8 cellular contexts compared by ENCODE assay signal in genomic region chr20:18567739-18568091, GRCh38. TPM values are rescaled to one million over a fixed set of nuclear protein-coding genes. Genes with fewer than 3 reads are reported as not detected.
DNase-seq lines count a peak whose midpoint lies in the region; ATAC-seq, FAIRE-seq and TF ChIP-seq lines count a peak whose summit lies in the region.

No MANE protein-coding gene starts in this region.

- BruUV-seq in HepG2 (replicated peaks; lab: Mats Ljungman, UMichigan): TSS peak; percentile 90

- ATAC-seq in GM18498 (IDR thresholded peaks at IDR 0.05; ENCODE audit: unreplicated experiment) (peak; percentile 25), HG03097 (IDR thresholded peaks at IDR 0.05; ENCODE audit: low FRiP score, unreplicated experiment) (peak; percentile 9), HepG2 (peak; percentile 70)

- 0% methylated on average over 6 of the region's 6 CpGs for WGBS in HepG2 (ENCODE audit: low lambda C conversion rate)
- 4 to 5% methylated on average over 5 to 6 of the region's 6 CpGs for WGBS in transverse colon (ENCODE audit: low coverage in 1 of 2), 2 donors

- in situ Hi-C loops in HepG2 (cut with HindIII; ENCODE audit: extremely low pct_ligation_motif_present, low pct_unique_long_range_greater_than_20kb): no loop called here
- in situ Hi-C loops in transverse colon (cut with MboI; ENCODE audit: low pct_ligation_motif_present in 1 of 4, low pct_unique_long_range_greater_than_20kb in 1 of 4, low sequenced_read_pairs in 3 of 4): no loop called here

- POLR2A ChIA-PET in HepG2 (lab: Yijun Ruan, JAX): interaction anchor here (2.0 to 2.4 kb wide), 2 partner anchors 17 to 60 kb away, joined by 25 to 30 read pairs; partner anchors contain the start of gene SEC23B

- peaks cover 14% of the 10 kb centered on the region for H3K4me1 ChIP-seq in HepG2 (ENCODE audit: insufficient read depth, low read length)
- peaks cover 0 to 17% (median 12%) of the 10 kb centered on the region in 4 donors for H3K4me1 ChIP-seq in transverse colon

- peak overlapping the region; percentile 96 for H3K9ac ChIP-seq in HepG2 (ENCODE audit: insufficient read depth, low read depth, low read length)

- peaks cover 24% of the 10 kb centered on the region for H3K79me2 ChIP-seq in HepG2 (ENCODE audit: insufficient read depth, low read length)

- no peaks in the 10 kb centered on the region for H4K20me1 ChIP-seq in HepG2 (ENCODE audit: insufficient read depth, low read length)

- intact Hi-C loops in HepG2 (cut with micrococcal nuclease; ENCODE audit: unreplicated experiment): loop anchor here (1.0 to 5.0 kb wide), 4 partner anchors 18 to 155 kb away; partner anchors contain the start of genes DZANK1, POLR3F and SEC23B
- intact Hi-C loops in transverse colon (cut with DNase I; ENCODE audit: low total_unique reads): no loop called here

- TF ChIP-seq EP300 in HepG2 (IDR thresholded peaks at IDR 0.05; ENCODE audit: low read depth in 2 of 2, low read length in 2 of 2) (no peak), HepG2 (CRISPR knock-in tag; IDR thresholded peaks at IDR 0.05; ENCODE audit: borderline replicate concordance) (no peak), transverse colon (IDR thresholded peaks at IDR 0.05; ENCODE audit: low read depth) (no peak)

- DNase-seq in HepG2 (ENCODE audit: low spot score) (no peak), transverse colon (no peak), SK-N-DZ (ENCODE audit: low spot score) (no peak), C1 segment of cervical spinal cord (lab: John Stamatoyannopoulos, UW) (no peak)
- no peak for DNase-seq in stimulated activated CD8-positive, alpha-beta memory T cell treated with anti-CD3 and anti-CD28 coated beads, Interleukin-4, amount 100 ng/mL, for 48 hours

- H3K9me3 ChIP-seq in HepG2 (ENCODE audit: low read length) (no peaks in the 10 kb centered on the region), transverse colon (no peaks in the 10 kb centered on the region)

- peak overlapping the region; percentile 80 for H3K27ac ChIP-seq in angular gyrus (ENCODE audit: low read depth, low read length)
- peak overlapping the region; percentile 83 for H3K27ac ChIP-seq in HepG2 (ENCODE audit: extremely low read length, insufficient read depth, low read length)
- peak overlapping the region; percentile 76 to 92 (median 84) for H3K27ac ChIP-seq in transverse colon

- peaks cover 0 to 12% of the 10 kb centered on the region in 2 experiments; a peak in 1 of 5 replicates for H3K36me3 ChIP-seq in HepG2 (replicated peaks in 1 of 2; ENCODE audit: control insufficient read depth in 1 of 2, insufficient read depth in 2 of 2, low read length in 2 of 2)
- peaks cover 0 to 13% (median 4%) of the 10 kb centered on the region in 4 donors for H3K36me3 ChIP-seq in transverse colon

- no peak for TF ChIP-seq POLR2A in HepG2 (IDR thresholded peaks at IDR 0.05; ENCODE audit: insufficient read depth in 1 of 2, low read depth in 2 of 2, low read length in 2 of 2)
- no peak for TF ChIP-seq POLR2A in transverse colon (IDR thresholded peaks at IDR 0.05)

- TF ChIP-seq RAD21 in HepG2 (CRISPR knock-in tag; IDR thresholded peaks at IDR 0.05): no peak

- H3K4me3 ChIP-seq in HepG2 (replicated peaks in 1 of 3; ENCODE audit: insufficient read depth in 1 of 3, low read depth in 2 of 3, low read length in 3 of 3) (peak overlapping the region; percentile 69 to 97 (median 89)), transverse colon (peak overlapping the region; percentile 60 to 77 (median 64))

- H3K4me2 ChIP-seq in HepG2 (ENCODE audit: low read depth, low read length): peak overlapping the region; percentile 97

- FAIRE-seq in HepG2 (lab: Jason Lieb, UNC): no peak

- TF ChIP-seq CTCF in HepG2 (CRISPR knock-in tag; IDR thresholded peaks at IDR 0.05) (no peak), transverse colon (IDR thresholded peaks at IDR 0.05) (no peak)

- CTCF ChIA-PET in HepG2 (lab: Yijun Ruan, JAX; ENCODE audit: low intra/inter-chr PET ratio, low total read pairs): no interaction called here

- peak overlapping the region; percentile 47 for H2AFZ ChIP-seq in HepG2 (ENCODE audit: low read length)

- H3K27me3 ChIP-seq in HepG2 (ENCODE audit: control insufficient read depth in 1 of 2, insufficient read depth in 2 of 2, low read length in 2 of 2) (no peaks in the 10 kb centered on the region; a peak in 1 of 5 replicates), transverse colon (no peaks in the 10 kb centered on the region)

RNA-seq across cellular contexts. Expression of gene SMIM26, which starts 0.5 kb away (rescaled TPM):
- total RNA-seq in HepG2 (2016; rRNA removed; fragmentation: Illumina TruSeq; extraction: Trizol) (185 and 214 TPM in 2 replicates), transverse colon (100 to 1,000 TPM in 1 of 4 donors, 10 to 100 TPM in 2, 1 to 10 TPM in 1; 4.8 to 127 (median 58.6) TPM)
- 182 and 191 TPM in 2 replicates for total RNA-seq in HepG2 (2016; cell fraction: cytosol; rRNA removed; fragmentation: Illumina TruSeq; extraction: Trizol; ENCODE audit: low read depth)
- total RNA-seq in HepG2 (2016; cell fraction: insoluble cytoplasmic fraction; rRNA removed; fragmentation: Illumina TruSeq; extraction: Trizol): 202 and 206 TPM in 2 replicates
- total RNA-seq in HepG2 (2016; cell fraction: membrane; rRNA removed; fragmentation: Illumina TruSeq; extraction: Trizol): 172 TPM in 2 replicates
- 102 and 120 TPM in 2 replicates for total RNA-seq in HepG2 (2016; cell fraction: nucleus; rRNA removed; fragmentation: Illumina TruSeq; extraction: Trizol)
- 249 and 262 TPM in 2 replicates for polyA plus RNA-seq in HepG2 (2011; rRNA removed)
- 163 and 204 TPM in 2 replicates for polyA plus RNA-seq in HepG2 (2011; cell fraction: cytosol; rRNA removed)
- 37.8 and 51.6 TPM in 2 replicates for polyA plus RNA-seq in HepG2 (2011; cell fraction: nucleus; rRNA removed)
- 185 and 197 TPM in 2 replicates for polyA plus RNA-seq in HepG2 (2012)
- polyA plus RNA-seq in HepG2 (2016; cell fraction: cytosol; fragmentation: Illumina TruSeq; extraction: Trizol; ENCODE audit: low read depth): 119 TPM in 2 replicates
- polyA plus RNA-seq in HepG2 (2016; cell fraction: insoluble cytoplasmic fraction; fragmentation: Illumina TruSeq; extraction: Trizol; ENCODE audit: low read depth): 187 and 197 TPM in 2 replicates
- 147 and 151 TPM in 2 replicates for polyA plus RNA-seq in HepG2 (2016; cell fraction: membrane; fragmentation: Illumina TruSeq; extraction: Trizol; ENCODE audit: low read depth)
- polyA plus RNA-seq in HepG2 (2016; cell fraction: nucleus; fragmentation: Illumina TruSeq; extraction: Trizol; ENCODE audit: insufficient read depth, low read depth): 183 and 224 TPM in 2 replicates
- polyA minus RNA-seq in HepG2 (2011; rRNA and poly(A)+ RNA removed; ENCODE audit: low replicate concordance): 97.4 and 273 TPM in 2 replicates
- polyA minus RNA-seq in HepG2 (2011; cell fraction: cytosol; rRNA and poly(A)+ RNA removed): 58.6 and 63.2 TPM in 2 replicates
- 53.3 and 62.5 TPM in 2 replicates for polyA minus RNA-seq in HepG2 (2011; cell fraction: nucleus; rRNA and poly(A)+ RNA removed)
- 146 and 179 TPM in 2 replicates for polyA plus RNA-seq in SK-N-DZ (2014; cell fraction: cytosol; rRNA removed)
- 116 and 134 TPM in 2 replicates for polyA plus RNA-seq in SK-N-DZ (2014; cell fraction: nucleus; rRNA removed)

RNA-seq across cellular contexts. Expression of gene DTD1, which starts 20.1 kb away (rescaled TPM):
- total RNA-seq in HepG2 (2016; rRNA removed; fragmentation: Illumina TruSeq; extraction: Trizol) (79.3 and 85.5 TPM in 2 replicates), transverse colon (10 to 100 TPM in 2 of 4 donors, 1 to 10 TPM in 2; 3.7 to 17.6 (median 9.8) TPM)
- 32.5 and 39.7 TPM in 2 replicates for total RNA-seq in HepG2 (2016; cell fraction: cytosol; rRNA removed; fragmentation: Illumina TruSeq; extraction: Trizol; ENCODE audit: low read depth)
- total RNA-seq in HepG2 (2016; cell fraction: insoluble cytoplasmic fraction; rRNA removed; fragmentation: Illumina TruSeq; extraction: Trizol): 79.1 and 90.5 TPM in 2 replicates
- total RNA-seq in HepG2 (2016; cell fraction: membrane; rRNA removed; fragmentation: Illumina TruSeq; extraction: Trizol): 57.0 and 57.7 TPM in 2 replicates
- total RNA-seq in HepG2 (2016; cell fraction: nucleus; rRNA removed; fragmentation: Illumina TruSeq; extraction: Trizol): 31.8 and 34.6 TPM in 2 replicates
- 41.2 and 46.7 TPM in 2 replicates for polyA plus RNA-seq in HepG2 (2011; rRNA removed)
- polyA plus RNA-seq in HepG2 (2011; cell fraction: cytosol; rRNA removed): 54.0 and 65.1 TPM in 2 replicates
- 14.9 and 18.0 TPM in 2 replicates for polyA plus RNA-seq in HepG2 (2011; cell fraction: nucleus; rRNA removed)
- 53.5 and 54.2 TPM in 2 replicates for polyA plus RNA-seq in HepG2 (2012)
- 33.0 and 38.8 TPM in 2 replicates for polyA plus RNA-seq in HepG2 (2016; cell fraction: cytosol; fragmentation: Illumina TruSeq; extraction: Trizol; ENCODE audit: low read depth)
- polyA plus RNA-seq in HepG2 (2016; cell fraction: insoluble cytoplasmic fraction; fragmentation: Illumina TruSeq; extraction: Trizol; ENCODE audit: low read depth): 86.1 and 90.8 TPM in 2 replicates
- polyA plus RNA-seq in HepG2 (2016; cell fraction: membrane; fragmentation: Illumina TruSeq; extraction: Trizol; ENCODE audit: low read depth): 45.1 and 47.9 TPM in 2 replicates
- polyA plus RNA-seq in HepG2 (2016; cell fraction: nucleus; fragmentation: Illumina TruSeq; extraction: Trizol; ENCODE audit: insufficient read depth, low read depth): 44.5 and 45.0 TPM in 2 replicates
- 16.2 and 39.8 TPM in 2 replicates for polyA minus RNA-seq in HepG2 (2011; rRNA and poly(A)+ RNA removed; ENCODE audit: low replicate concordance)
- 17.5 and 23.0 TPM in 2 replicates for polyA minus RNA-seq in HepG2 (2011; cell fraction: cytosol; rRNA and poly(A)+ RNA removed)
- 14.2 and 23.4 TPM in 2 replicates for polyA minus RNA-seq in HepG2 (2011; cell fraction: nucleus; rRNA and poly(A)+ RNA removed)
- 167 and 198 TPM in 2 replicates for polyA plus RNA-seq in SK-N-DZ (2014; cell fraction: cytosol; rRNA removed)
- 78.2 and 89.6 TPM in 2 replicates for polyA plus RNA-seq in SK-N-DZ (2014; cell fraction: nucleus; rRNA removed)

RNA-seq across cellular contexts. Expression of gene SEC23B, which starts 60.0 kb away (rescaled TPM):
- total RNA-seq in HepG2 (2016; rRNA removed; fragmentation: Illumina TruSeq; extraction: Trizol) (120 and 178 TPM in 2 replicates), transverse colon (10 to 100 TPM; 16.8 to 38.0 (median 30.9) TPM)
- 23.7 and 30.1 TPM in 2 replicates for total RNA-seq in HepG2 (2016; cell fraction: cytosol; rRNA removed; fragmentation: Illumina TruSeq; extraction: Trizol; ENCODE audit: low read depth)
- total RNA-seq in HepG2 (2016; cell fraction: insoluble cytoplasmic fraction; rRNA removed; fragmentation: Illumina TruSeq; extraction: Trizol): 116 and 173 TPM in 2 replicates
- 36.5 and 38.6 TPM in 2 replicates for total RNA-seq in HepG2 (2016; cell fraction: membrane; rRNA removed; fragmentation: Illumina TruSeq; extraction: Trizol)
- 68.1 and 72.2 TPM in 2 replicates for total RNA-seq in HepG2 (2016; cell fraction: nucleus; rRNA removed; fragmentation: Illumina TruSeq; extraction: Trizol)
- 105 and 114 TPM in 2 replicates for polyA plus RNA-seq in HepG2 (2011; rRNA removed)
- polyA plus RNA-seq in HepG2 (2011; cell fraction: cytosol; rRNA removed): 96.7 and 107 TPM in 2 replicates
- polyA plus RNA-seq in HepG2 (2011; cell fraction: nucleus; rRNA removed): 46.9 and 60.2 TPM in 2 replicates
- 64.6 and 76.1 TPM in 2 replicates for polyA plus RNA-seq in HepG2 (2012)
- polyA plus RNA-seq in HepG2 (2016; cell fraction: cytosol; fragmentation: Illumina TruSeq; extraction: Trizol; ENCODE audit: low read depth): 5.2 and 5.6 TPM in 2 replicates
- 150 and 160 TPM in 2 replicates for polyA plus RNA-seq in HepG2 (2016; cell fraction: insoluble cytoplasmic fraction; fragmentation: Illumina TruSeq; extraction: Trizol; ENCODE audit: low read depth)
- polyA plus RNA-seq in HepG2 (2016; cell fraction: membrane; fragmentation: Illumina TruSeq; extraction: Trizol; ENCODE audit: low read depth): 14.5 TPM in 2 replicates
- polyA plus RNA-seq in HepG2 (2016; cell fraction: nucleus; fragmentation: Illumina TruSeq; extraction: Trizol; ENCODE audit: insufficient read depth, low read depth): 69.1 and 76.6 TPM in 2 replicates
- polyA minus RNA-seq in HepG2 (2011; rRNA and poly(A)+ RNA removed; ENCODE audit: low replicate concordance): 85.8 and 156 TPM in 2 replicates
- 66.9 and 68.1 TPM in 2 replicates for polyA minus RNA-seq in HepG2 (2011; cell fraction: cytosol; rRNA and poly(A)+ RNA removed)
- polyA minus RNA-seq in HepG2 (2011; cell fraction: nucleus; rRNA and poly(A)+ RNA removed): 79.2 and 99.8 TPM in 2 replicates
- polyA plus RNA-seq in SK-N-DZ (2014; cell fraction: cytosol; rRNA removed): 67.8 and 72.9 TPM in 2 replicates
- 28.1 and 44.8 TPM in 2 replicates for polyA plus RNA-seq in SK-N-DZ (2014; cell fraction: nucleus; rRNA removed)

Comparison
In these comparisons a context has a peak if more than half of its experiments do, and no peak if none do; other contexts are left out.
1. ATAC-seq: peak in every context shown above with its lines; median percentile 70 in HepG2; 25 in GM18498; 9 in HG03097.